In the genomic region with DNA sequence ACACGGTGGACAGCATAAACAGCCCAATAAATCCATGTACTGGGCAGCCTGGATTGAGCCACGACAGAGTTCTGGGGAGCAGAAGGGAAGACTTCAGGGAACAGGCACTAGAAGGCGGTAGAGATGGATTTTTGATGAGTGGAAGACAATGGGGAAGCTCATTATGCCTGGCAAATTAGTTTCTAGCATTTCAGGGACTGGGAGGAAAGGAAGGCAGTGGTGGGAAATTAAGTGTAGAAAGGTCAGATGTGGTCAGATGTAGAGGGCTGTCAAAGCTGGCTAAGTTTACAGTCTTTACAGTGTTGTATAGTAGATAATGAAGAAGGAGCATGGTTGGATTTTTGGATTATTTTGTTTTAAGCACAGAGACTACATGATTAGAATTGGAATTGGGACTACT, we compare ENCODE assay signal across 29 cellular contexts. TPM values are rescaled to one million over a fixed set of nuclear protein-coding genes. Genes with fewer than 3 reads are reported as not detected.
DNase-seq lines count a peak whose midpoint lies in the region; ATAC-seq and TF ChIP-seq lines count a peak whose summit lies in the region.
"Had no signal": no experiment of that assay in that cellular context is flagged by ENCODE, and none has a peak within 500 bp of the region (broad histone marks: within the 10 kb centered on the region; RNA-seq: fewer than 3 reads in every experiment).

No MANE protein-coding gene starts in this region.

- no peak overlapping the region for H2BK15ac ChIP-seq in mesendoderm (replicated peaks; ENCODE audit: low read depth)

- no peak overlapping the region for H3K23ac ChIP-seq in mesendoderm (ENCODE audit: low read length)

- H3K27ac ChIP-seq in CD8-positive, alpha-beta memory T cell (ENCODE audit: low read depth, low read length), result peak overlapping the region; percentile 40
- H3K27ac ChIP-seq in GM23338 (ENCODE audit: low read depth) (no peak overlapping the region), mesendoderm (ENCODE audit: low read depth, low read length) (no peak overlapping the region)
- H3K27ac ChIP-seq: transverse colon had no signal

- no peak overlapping the region for H3K27ac Mint-ChIP-seq in CD8-positive, alpha-beta memory T cell
- H3K27ac Mint-ChIP-seq in GM23338, result peak overlapping the region; percentile 67
- peak overlapping the region; percentile 16 for H3K27ac Mint-ChIP-seq in activated T-helper 17 cell treated with anti-CD3 and anti-CD28 coated beads, Interleukin-2, amount 50 U/mL, for 72 hours
- no peak overlapping the region for H3K27ac Mint-ChIP-seq in progenitor cell of endocrine pancreas
- H3K27ac Mint-ChIP-seq: activated CD4-positive, alpha-beta memory T cell treated with anti-CD3 and anti-CD28 coated beads, Interleukin-2, amount 10 ng/mL, durations not matched to agents 7 days and 5 days; activated naive CD4-positive, alpha-beta T cell treated with anti-CD3 and anti-CD28 coated beads, Interleukin-2, amount 50 U/mL, for 72 hours; B cell; naive thymus-derived CD4-positive, alpha-beta T cell had no signal

- H3F3A ChIP-seq in GM23338 (replicated peaks; ENCODE audit: low read depth), result no peaks in the 10 kb centered on the region

- H3K4me2 ChIP-seq in GM23338 (peak overlapping the region; percentile 49; the same call in 1 of the 2 replicates), mesendoderm (ENCODE audit: low read length) (no peak overlapping the region)

- peaks cover 4% of the 10 kb centered on the region; the same call in 1 of the 2 replicates for H3K9me2 ChIP-seq in GM23338 (ENCODE audit: insufficient read depth)

- in situ Hi-C loops in ACHN (cut with HindIII; ENCODE audit: low pct_ligation_motif_present, low pct_unique_long_range_greater_than_20kb, low sequenced_read_pairs), result no loop called here

- no peak overlapping the region for H4K8ac ChIP-seq in mesendoderm (ENCODE audit: low read depth, low read length)

- peaks cover 0 to 1% (median 0%) of the 10 kb centered on the region in 3 donors for H3K36me3 Mint-ChIP-seq in CD8-positive, alpha-beta memory T cell
- peaks cover 9% of the 10 kb centered on the region; the same call in 2 of the 3 replicates for H3K36me3 Mint-ChIP-seq in GM23338 (ENCODE audit: low read depth)
- peaks cover 27% of the 10 kb centered on the region for H3K36me3 Mint-ChIP-seq in activated T-helper 17 cell treated with anti-CD3 and anti-CD28 coated beads, Interleukin-2, amount 50 U/mL, for 72 hours (ENCODE audit: low read depth)
- no peaks in the 10 kb centered on the region for H3K36me3 Mint-ChIP-seq in progenitor cell of endocrine pancreas (ENCODE audit: insufficient read depth)
- H3K36me3 Mint-ChIP-seq: activated naive CD4-positive, alpha-beta T cell treated with anti-CD3 and anti-CD28 coated beads, Interleukin-2, amount 50 U/mL, for 72 hours had no signal

- CTCF ChIA-PET in CD8-positive, alpha-beta memory T cell (lab: Charles Lee), result interaction anchor here (1.3 kb wide), 1 partner anchor 15 kb away, joined by 3 read pairs; no protein-coding TSS in a partner anchor

- peaks cover under 1 to 5% (median 1%) of the 10 kb centered on the region in 3 donors for H3K4me1 Mint-ChIP-seq in CD8-positive, alpha-beta memory T cell
- H3K4me1 Mint-ChIP-seq in GM23338 (peaks cover 61% of the 10 kb centered on the region), progenitor cell of endocrine pancreas (ENCODE audit: low read depth) (peaks cover 7% of the 10 kb centered on the region)
- peaks cover 17% of the 10 kb centered on the region for H3K4me1 Mint-ChIP-seq in activated T-helper 17 cell treated with anti-CD3 and anti-CD28 coated beads, Interleukin-2, amount 50 U/mL, for 72 hours
- H3K4me1 Mint-ChIP-seq: B cell had no signal

- no peak overlapping the region for H4K5ac ChIP-seq in mesendoderm (ENCODE audit: low read length)

- H3K9me3 Mint-ChIP-seq in CD8-positive, alpha-beta memory T cell, result peaks cover 0 to 3% (median 0%) of the 10 kb centered on the region in 5 donors
- H3K9me3 Mint-ChIP-seq in GM23338 (no peaks in the 10 kb centered on the region; the same call in 2 of the 3 replicates), progenitor cell of endocrine pancreas (ENCODE audit: low read depth) (no peaks in the 10 kb centered on the region)
- no peaks in the 10 kb centered on the region for H3K9me3 Mint-ChIP-seq in activated T-helper 17 cell treated with anti-CD3 and anti-CD28 coated beads, Interleukin-2, amount 50 U/mL, for 72 hours
- H3K9me3 Mint-ChIP-seq: activated CD4-positive, alpha-beta memory T cell treated with anti-CD3 and anti-CD28 coated beads, Interleukin-2, amount 10 ng/mL, durations not matched to agents 7 days and 5 days; activated naive CD4-positive, alpha-beta T cell treated with anti-CD3 and anti-CD28 coated beads, Interleukin-2, amount 50 U/mL, for 72 hours had no signal

- TF ChIP-seq CTCF in GM23338 (conservative IDR thresholded peaks at IDR 0.05; ENCODE audit: low read depth in 2 of 2) (peak; percentile 38 to 41), progenitor cell of endocrine pancreas (IDR thresholded peaks at IDR 0.05; ENCODE audit: unreplicated experiment) (no peak)

- H3K4me3 ChIP-seq in CD8-positive, alpha-beta memory T cell (ENCODE audit: low read length), result no peak overlapping the region
- no peak overlapping the region for H3K4me3 ChIP-seq in GM23338
- H3K4me3 ChIP-seq in mesendoderm (ENCODE audit: low read length), result no peak overlapping the region
- H3K4me3 ChIP-seq: stomach, transverse colon had no signal

- DNase-seq in CD8-positive, alpha-beta memory T cell, result no peak
- DNase-seq in GM23338 (ENCODE audit: low spot score), result no peak
- no peak for DNase-seq in mesendoderm
- DNase-seq in progenitor cell of endocrine pancreas (ENCODE audit: low spot score, unreplicated experiment), result no peak
- no peak for DNase-seq in ACHN
- DNase-seq: activated CD4-positive, alpha-beta memory T cell treated with anti-CD3 and anti-CD28 coated beads, Interleukin-2, amount 10 ng/mL, durations not matched to agents 7 days and 5 days; activated CD8-positive, alpha-beta memory T cell treated with anti-CD3 and anti-CD28 coated beads, Interleukin-2, amount 50 U/mL, for 48 hours; DMS53; effector CD8-positive, alpha-beta T cell; foreskin melanocyte; GDM1; hippocampal formation; left colon; naive thymus-derived CD4-positive, alpha-beta T cell; NCI-H1048; NCI-H1930; SIG-M5; small intestine; stimulated activated CD4-positive, alpha-beta T cell treated with anti-CD3 and anti-CD28 coated beads, Interleukin-1b, Interleukin-23, amount 100 ng/mL, for 48 hours; stomach; T1000; transverse colon had no signal

- H2BK120ac ChIP-seq in mesendoderm (ENCODE audit: low read depth, low read length), result no peak overlapping the region

- peak overlapping the region; percentile 65 for H3K56ac ChIP-seq in mesendoderm (ENCODE audit: low read length)

- no peaks in the 10 kb centered on the region for H3K27me3 Mint-ChIP-seq in CD8-positive, alpha-beta memory T cell
- H3K27me3 Mint-ChIP-seq in GM23338 (ENCODE audit: insufficient read depth, low read depth, poor library complexity), result peaks cover 4% of the 10 kb centered on the region
- H3K27me3 Mint-ChIP-seq in activated T-helper 17 cell treated with anti-CD3 and anti-CD28 coated beads, Interleukin-2, amount 50 U/mL, for 72 hours, result no peaks in the 10 kb centered on the region
- no peaks in the 10 kb centered on the region for H3K27me3 Mint-ChIP-seq in progenitor cell of endocrine pancreas

- H4K20me1 ChIP-seq in GM23338 (replicated peaks; ENCODE audit: insufficient read depth), result 0 out of 2 replicates have a peak, but pooled peaks cover 4% of the 10 kb centered on the region

- H2AK5ac ChIP-seq in mesendoderm (ENCODE audit: low read length), result no peak overlapping the region

- H3K9me3 ChIP-seq in CD8-positive, alpha-beta memory T cell (ENCODE audit: low read length), result no peaks in the 10 kb centered on the region
- H3K9me3 ChIP-seq: stomach, transverse colon had no signal

- H3K36me3 ChIP-seq in CD8-positive, alpha-beta memory T cell (ENCODE audit: insufficient read depth, low read length), result no peaks in the 10 kb centered on the region
- no peaks in the 10 kb centered on the region for H3K36me3 ChIP-seq in GM23338 (ENCODE audit: insufficient read depth)
- no peaks in the 10 kb centered on the region for H3K36me3 ChIP-seq in mesendoderm (ENCODE audit: control insufficient read depth, insufficient read depth, low read length)
- H3K36me3 ChIP-seq: stomach, transverse colon had no signal

- H3K4me3 Mint-ChIP-seq in CD8-positive, alpha-beta memory T cell, result no peak overlapping the region
- H3K4me3 Mint-ChIP-seq in GM23338 (no peak overlapping the region), progenitor cell of endocrine pancreas (ENCODE audit: low read depth) (no peak overlapping the region)
- no peak overlapping the region for H3K4me3 Mint-ChIP-seq in activated T-helper 17 cell treated with anti-CD3 and anti-CD28 coated beads, Interleukin-2, amount 50 U/mL, for 72 hours
- H3K4me3 Mint-ChIP-seq: activated CD4-positive, alpha-beta memory T cell treated with anti-CD3 and anti-CD28 coated beads, Interleukin-2, amount 10 ng/mL, durations not matched to agents 7 days and 5 days; B cell; naive thymus-derived CD4-positive, alpha-beta T cell had no signal

- H3K4ac ChIP-seq in mesendoderm (ENCODE audit: low read depth, low read length), result no peak overlapping the region

- no peaks in the 10 kb centered on the region for H3K27me3 ChIP-seq in CD8-positive, alpha-beta memory T cell (ENCODE audit: insufficient read depth, low read length, poor library complexity, severe bottlenecking)
- H3K27me3 ChIP-seq in GM23338 (ENCODE audit: insufficient read depth), result no peaks in the 10 kb centered on the region
- H3K27me3 ChIP-seq in mesendoderm (ENCODE audit: insufficient read depth, low read length, poor library complexity), result no peaks in the 10 kb centered on the region
- H3K27me3 ChIP-seq: stomach, transverse colon had no signal

- H2AFZ ChIP-seq in GM23338, result no peak overlapping the region

- peaks cover 88% of the 10 kb centered on the region for H3K79me2 ChIP-seq in GM23338 (replicated peaks; ENCODE audit: insufficient read depth)
- peaks cover 84% of the 10 kb centered on the region for H3K79me2 ChIP-seq in mesendoderm (ENCODE audit: control insufficient read depth, insufficient read depth, low read length)

- H3K18ac ChIP-seq in mesendoderm (ENCODE audit: low read length), result no peak overlapping the region

- POLR2A ChIA-PET in CD8-positive, alpha-beta memory T cell (lab: Charles Lee), result no interaction called here

- H3K4me1 ChIP-seq in CD8-positive, alpha-beta memory T cell (ENCODE audit: insufficient read depth, low read length), result no peaks in the 10 kb centered on the region
- H3K4me1 ChIP-seq in GM23338 (ENCODE audit: insufficient read depth), result peaks cover 64% of the 10 kb centered on the region
- H3K4me1 ChIP-seq in mesendoderm (ENCODE audit: control insufficient read depth, low read depth, low read length), result peaks cover 28% of the 10 kb centered on the region

- WGBS in mesendoderm (ENCODE audit: extremely low coverage, insufficient coverage, low lambda C conversion rate), result no CpG with 5 or more reads among the region's 3 CpGs

- no peak for ATAC-seq in GM23338
- no peak for ATAC-seq in activated T-helper 17 cell treated with anti-CD3 and anti-CD28 coated beads, Interleukin-2, amount 50 U/mL, for 72 hours (replicated peaks)
- no peak for ATAC-seq in GM21381 (IDR thresholded peaks at IDR 0.05; ENCODE audit: unreplicated experiment)
- ATAC-seq in HG03175 (IDR thresholded peaks at IDR 0.05; ENCODE audit: unreplicated experiment), result no peak
- ATAC-seq: activated CD4-positive, CD25-positive, alpha-beta regulatory T cell treated with anti-CD3 and anti-CD28 coated beads, Interleukin-2, amount 50 U/mL, for 24 hours; activated naive CD4-positive, alpha-beta T cell treated with anti-CD3 and anti-CD28 coated beads, Interleukin-2, amount 50 U/mL, for 72 hours; esophagus mucosa; left colon; naive thymus-derived CD4-positive, alpha-beta T cell had no signal

- peak overlapping the region; percentile 14 for H2BK5ac ChIP-seq in mesendoderm (ENCODE audit: low read length)

- H3K9ac ChIP-seq in mesendoderm (ENCODE audit: low read length), result peak overlapping the region; percentile 16

- H3K79me1 ChIP-seq in mesendoderm (ENCODE audit: low read length), result no peaks in the 10 kb centered on the region

RNA-seq across cellular contexts. Expression of gene EGLN3, which starts 9.1 kb away (rescaled TPM):
- total RNA-seq in CD8-positive, alpha-beta memory T cell, result 1 to 10 TPM; 1.6 to 2.1 TPM
- polyA plus RNA-seq in CD8-positive, alpha-beta memory T cell, result 2.5 TPM
- total RNA-seq in GM23338 (2014; rRNA removed; shearing (Covaris generic)), result 42.9 and 44.4 TPM in 2 replicates
- polyA plus RNA-seq in GM23338 (2016; fragmentation: Nextera tagmentation; extraction: Ambion mirVana), result 26.0 and 26.8 TPM in 2 replicates
- 10 to 100 TPM; 22.7 to 61.4 TPM for total RNA-seq in activated T-helper 17 cell treated with anti-CD3 and anti-CD28 coated beads, Interleukin-2, amount 50 U/mL, for 72 hours
- 24.2 TPM for polyA plus RNA-seq in mesendoderm (2013, experiment 1 of 2)
- polyA plus RNA-seq in mesendoderm (2013, experiment 2 of 2), result 24.5 TPM
- 8.3 and 9.5 TPM in 2 replicates for total RNA-seq in progenitor cell of endocrine pancreas

Comparison
In these comparisons a context has a peak if more than half of its experiments do, and no peak if none do; other contexts are left out.
1. H3K27ac Mint-ChIP-seq: peak in GM23338 (single experiment) and activated T-helper 17 cell treated with anti-CD3 and anti-CD28 coated beads, Interleukin-2, amount 50 U/mL, for 72 hours (single experiment); none in CD8-positive, alpha-beta memory T cell (0 of 8) and progenitor cell of endocrine pancreas (single experiment).